Comparison of ENCODE assay signal across 12 cellular contexts in genomic region chr7:131889572-131890150, GRCh38.
"Had no signal": no experiment of that assay in that cellular context is flagged by ENCODE, and none has a peak within 500 bp of the region (broad histone marks: within the 10 kb centered on the region; RNA-seq: fewer than 3 reads in every experiment).

No MANE protein-coding gene starts in this region.

- ATAC-seq: effector memory CD8-positive, alpha-beta T cell; left cardiac atrium; stimulated activated naive B cell treated with anti-CD40 and anti-IgM and Interleukin-4, amounts not matched to agents 10 μg/mL and 1 μg/mL and 100 μg/mL, for 72 hours had no signal

- H3K36me3 ChIP-seq: lower lobe of right lung, sigmoid colon, tibial artery had no signal

- H3K4me3 ChIP-seq: lower lobe of right lung, sigmoid colon, tibial artery had no signal

- H3K9me3 ChIP-seq: lower lobe of right lung had no signal

- DNase-seq: activated CD4-positive, alpha-beta T cell treated with anti-CD3 and anti-CD28 coated beads, Interleukin-2, amount 50 U/mL, for 4 hours; caudate nucleus; effector memory CD8-positive, alpha-beta T cell; left cardiac atrium; lower lobe of right lung; sigmoid colon; stimulated activated naive B cell treated with anti-CD40 and anti-IgM and Interleukin-4, amounts not matched to agents 10 μg/mL and 1 μg/mL and 100 μg/mL, for 72 hours; tibial artery had no signal

- H3K4me1 ChIP-seq: lower lobe of right lung, sigmoid colon, tibial artery had no signal

- H3K36me3 Mint-ChIP-seq: activated naive CD8-positive, alpha-beta T cell; mesothelial cell of epicardium had no signal

- H3K27ac Mint-ChIP-seq: activated naive CD8-positive, alpha-beta T cell; effector memory CD8-positive, alpha-beta T cell; mesothelial cell of epicardium; stimulated activated naive B cell treated with anti-CD40 and anti-IgM and Interleukin-4, amounts not matched to agents 10 μg/mL and 1 μg/mL and 100 μg/mL, for 72 hours; T-helper 2 cell treated with Interferon-gamma antibody and Interleukin-4, amounts not matched to agents 5 μg/mL and 100 μg/mL, for 36 hours had no signal

- H3K4me1 Mint-ChIP-seq: stimulated activated naive B cell treated with anti-CD40 and anti-IgM and Interleukin-4, amounts not matched to agents 10 μg/mL and 1 μg/mL and 100 μg/mL, for 72 hours had no signal

- H3K4me3 Mint-ChIP-seq: activated naive CD8-positive, alpha-beta T cell; effector memory CD8-positive, alpha-beta T cell; mesothelial cell of epicardium; nephron; stimulated activated naive B cell treated with anti-CD40 and anti-IgM and Interleukin-4, amounts not matched to agents 10 μg/mL and 1 μg/mL and 100 μg/mL, for 72 hours; T-helper 2 cell treated with Interferon-gamma antibody and Interleukin-4, amounts not matched to agents 5 μg/mL and 100 μg/mL, for 36 hours had no signal

- H3K27ac ChIP-seq: lower lobe of right lung, sigmoid colon, tibial artery had no signal

- H3K27me3 ChIP-seq: sigmoid colon, tibial artery had no signal
